In genomic region chr21:36257657-36258056, GRCh38 we compare ENCODE assay signal across 1 cellular context.
TF ChIP-seq lines count a peak whose summit lies in the region.

No MANE protein-coding gene starts in this region.

TF ChIP-seq in HEK293, 187 proteins besides CTCF, POLR2A, EP300 and RAD21 (continued from another document):
- TF ChIP-seq ZNF354C (tag by site-specific recombination; IDR thresholded peaks at IDR 0.05; ENCODE audit: borderline replicate concordance, low read depth) (0 out of 2 replicates have a peak, but pooled peaks have one; percentile 28), ZSCAN23 (tag by site-specific recombination; IDR thresholded peaks at IDR 0.05) (0 out of 2 replicates have a peak, but pooled peaks have one; percentile 5), MYNN (tag by site-specific recombination; IDR thresholded peaks at IDR 0.05; ENCODE audit: borderline replicate concordance) (no peak), ZFHX2 (tag by site-specific recombination; conservative IDR thresholded peaks at IDR 0.05) (peak; percentile 70; the same call in 1 of the 2 replicates), ZSCAN30 (tag by site-specific recombination; IDR thresholded peaks at IDR 0.05) (no peak), ZNF239 (tag by site-specific recombination; IDR thresholded peaks at IDR 0.05) (0 out of 2 replicates have a peak, but pooled peaks have one; percentile 32), OSR2 (tag by site-specific recombination; IDR thresholded peaks at IDR 0.05) (0 out of 2 replicates have a peak, but pooled peaks have one; percentile 18), ZNF707 (tag by site-specific recombination; IDR thresholded peaks at IDR 0.05) (peak; percentile 65), ZFP69B (tag by site-specific recombination; IDR thresholded peaks at IDR 0.05) (no peak)
- TF ChIP-seq, protein P1, sequence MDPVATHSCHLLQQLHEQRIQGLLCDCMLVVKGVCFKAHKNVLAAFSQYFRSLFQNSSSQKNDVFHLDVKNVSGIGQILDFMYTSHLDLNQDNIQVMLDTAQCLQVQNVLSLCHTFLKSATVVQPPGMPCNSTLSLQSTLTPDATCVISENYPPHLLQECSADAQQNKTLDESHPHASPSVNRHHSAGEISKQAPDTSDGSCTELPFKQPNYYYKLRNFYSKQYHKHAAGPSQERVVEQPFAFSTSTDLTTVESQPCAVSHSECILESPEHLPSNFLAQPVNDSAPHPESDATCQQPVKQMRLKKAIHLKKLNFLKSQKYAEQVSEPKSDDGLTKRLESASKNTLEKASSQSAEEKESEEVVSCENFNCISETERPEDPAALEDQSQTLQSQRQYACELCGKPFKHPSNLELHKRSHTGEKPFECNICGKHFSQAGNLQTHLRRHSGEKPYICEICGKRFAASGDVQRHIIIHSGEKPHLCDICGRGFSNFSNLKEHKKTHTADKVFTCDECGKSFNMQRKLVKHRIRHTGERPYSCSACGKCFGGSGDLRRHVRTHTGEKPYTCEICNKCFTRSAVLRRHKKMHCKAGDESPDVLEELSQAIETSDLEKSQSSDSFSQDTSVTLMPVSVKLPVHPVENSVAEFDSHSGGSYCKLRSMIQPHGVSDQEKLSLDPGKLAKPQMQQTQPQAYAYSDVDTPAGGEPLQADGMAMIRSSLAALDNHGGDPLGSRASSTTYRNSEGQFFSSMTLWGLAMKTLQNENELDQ (tag by site-specific recombination; IDR thresholded peaks at IDR 0.05; ENCODE audit: low read depth), result no peak
